34 cellular contexts compared by ENCODE assay signal in genomic region chr5:54446169-54446786, GRCh38. TPM values are rescaled to one million over a fixed set of nuclear protein-coding genes. Genes with fewer than 3 reads are reported as not detected.
DNase-seq lines count a peak whose midpoint lies in the region; ATAC-seq, FAIRE-seq and TF ChIP-seq lines count a peak whose summit lies in the region.
"Had no signal": no experiment of that assay in that cellular context is flagged by ENCODE, and none has a peak within 500 bp of the region (broad histone marks: within the 10 kb centered on the region; RNA-seq: fewer than 3 reads in every experiment).

No MANE protein-coding gene starts in this region.

- H3K27ac ChIP-seq in VCaP (peak overlapping the region; percentile 74), heart right ventricle (peak overlapping the region in 9 of 10 donors; percentile 19 to 80 (median 68)), psoas muscle (peak overlapping the region; percentile 53)
- H3K27ac ChIP-seq: breast epithelium, neutrophil, PC-9, right lobe of liver had no signal

- no peaks in the 10 kb centered on the region for H3K9me3 Mint-ChIP-seq in stimulated activated naive B cell treated with anti-CD40 and anti-IgM and Interleukin-4, amounts not matched to agents 10 μg/mL and 1 μg/mL and 100 μg/mL, for 72 hours
- H3K9me3 Mint-ChIP-seq: activated CD8-positive, alpha-beta T cell treated with anti-CD3 and anti-CD28 coated beads for 36 hours; activated naive CD4-positive, alpha-beta T cell treated with anti-CD3 and anti-CD28 coated beads, Interleukin-2, amount 50 U/mL, for 24 hours; CD4-positive, alpha-beta memory T cell; type B pancreatic cell had no signal

- peaks cover 5 to 9% of the 10 kb centered on the region in 2 donors for H3K27me3 Mint-ChIP-seq in stimulated activated naive B cell treated with anti-CD40 and anti-IgM and Interleukin-4, amounts not matched to agents 10 μg/mL and 1 μg/mL and 100 μg/mL, for 72 hours
- H3K27me3 Mint-ChIP-seq: activated CD4-positive, alpha-beta T cell treated with anti-CD3 and anti-CD28 coated beads for 36 hours; activated CD8-positive, alpha-beta T cell treated with anti-CD3 and anti-CD28 coated beads for 36 hours; activated naive CD4-positive, alpha-beta T cell treated with anti-CD3 and anti-CD28 coated beads, Interleukin-2, amount 50 U/mL, for 24 hours had no signal

- 23 to 50% methylated on average over 5 of the region's 5 CpGs for WGBS in heart right ventricle, 2 donors
- 26 to 28% (median 26%) methylated on average over 5 of the region's 5 CpGs for WGBS in psoas muscle, 3 donors

- no peak for TF ChIP-seq CTCF in AG10803 (conservative IDR thresholded peaks at IDR 0.05; ENCODE audit: low read length)
- no peak for TF ChIP-seq CTCF in VCaP (conservative IDR thresholded peaks at IDR 0.05)
- no peak for TF ChIP-seq CTCF in heart right ventricle (IDR thresholded peaks at IDR 0.05)
- TF ChIP-seq CTCF in psoas muscle (IDR thresholded peaks at IDR 0.05): no peak

- H3K27ac Mint-ChIP-seq in stimulated activated naive B cell treated with anti-CD40 and anti-IgM and Interleukin-4, amounts not matched to agents 10 μg/mL and 1 μg/mL and 100 μg/mL, for 72 hours: no peak overlapping the region
- H3K27ac Mint-ChIP-seq: activated CD4-positive, alpha-beta T cell treated with anti-CD3 and anti-CD28 coated beads for 36 hours; activated CD8-positive, alpha-beta T cell treated with anti-CD3 and anti-CD28 coated beads for 36 hours; activated naive CD4-positive, alpha-beta T cell treated with anti-CD3 and anti-CD28 coated beads, Interleukin-2, amount 50 U/mL, for 24 hours; CD4-positive, alpha-beta memory T cell; type B pancreatic cell had no signal

- H3K27me3 ChIP-seq in heart right ventricle: no peaks in the 10 kb centered on the region
- H3K27me3 ChIP-seq in psoas muscle (ENCODE audit: insufficient read depth in 3 of 3, low read length in 2 of 3): no peaks in the 10 kb centered on the region
- H3K27me3 ChIP-seq: breast epithelium, right lobe of liver had no signal

- H3K4me3 ChIP-seq in AG10803 (ENCODE audit: low read length) (no peak overlapping the region), heart right ventricle (peak overlapping the region in 1 of 10 donors; percentile 3), psoas muscle (no peak overlapping the region)
- H3K4me3 ChIP-seq: breast epithelium, PC-9, right lobe of liver had no signal

- no peak for FAIRE-seq in urothelium cell line (lab: Jason Lieb, UNC)
- FAIRE-seq: GM12891, H54 had no signal

- ATAC-seq in heart right ventricle (peak; percentile 86 to 98 (median 90)), psoas muscle (peak; percentile 61 to 79 (median 68)), HG03108 (IDR thresholded peaks at IDR 0.05; ENCODE audit: unreplicated experiment) (no peak), GM21381 (IDR thresholded peaks at IDR 0.05; ENCODE audit: unreplicated experiment) (no peak)
- ATAC-seq in stimulated activated naive B cell treated with anti-CD40 and anti-IgM and Interleukin-4, amounts not matched to agents 10 μg/mL and 1 μg/mL and 100 μg/mL, for 72 hours (replicated peaks): no peak
- ATAC-seq: activated CD4-positive, alpha-beta T cell treated with anti-CD3 and anti-CD28 coated beads for 36 hours; activated CD8-positive, alpha-beta T cell treated with anti-CD3 and anti-CD28 coated beads for 36 hours; right lobe of liver; SK-N-SH treated with all-trans-retinoic acid at 6 μM for 48 hours had no signal

- H3K4me3 Mint-ChIP-seq in stimulated activated naive B cell treated with anti-CD40 and anti-IgM and Interleukin-4, amounts not matched to agents 10 μg/mL and 1 μg/mL and 100 μg/mL, for 72 hours: no peak overlapping the region
- H3K4me3 Mint-ChIP-seq: activated CD4-positive, alpha-beta T cell treated with anti-CD3 and anti-CD28 coated beads for 36 hours; activated CD8-positive, alpha-beta T cell treated with anti-CD3 and anti-CD28 coated beads for 36 hours; activated naive CD4-positive, alpha-beta T cell treated with anti-CD3 and anti-CD28 coated beads, Interleukin-2, amount 50 U/mL, for 24 hours; CD4-positive, alpha-beta memory T cell; type B pancreatic cell had no signal

- peak; percentile 70 for DNase-seq in AG10803 (ENCODE audit: low read depth)
- DNase-seq in heart right ventricle: peak in 1 of 2 donors; percentile 42
- no peak for DNase-seq in psoas muscle
- DNase-seq in urothelium cell line (ENCODE audit: low spot score): no peak
- DNase-seq in stimulated activated naive B cell treated with anti-CD40 and anti-IgM and Interleukin-4, amounts not matched to agents 10 μg/mL and 1 μg/mL and 100 μg/mL, for 72 hours: no peak
- DNase-seq: activated CD4-positive, alpha-beta T cell treated with anti-CD3 and anti-CD28 coated beads for 36 hours; activated CD8-positive, alpha-beta memory T cell treated with anti-CD3 and anti-CD28 coated beads, Interleukin-2, amount 50 U/mL, for 48 hours; activated CD8-positive, alpha-beta T cell treated with anti-CD3 and anti-CD28 coated beads for 36 hours; AML-193; amniotic stem cell; CD4-positive, alpha-beta memory T cell; mesenchymal stem cell; NCI-H1092 treated with DMSO at 0.1 percent for 48 hours; NCI-H187; NCI-H2171; NCI-H524; NK-92 treated with Interleukin-12 subunit alpha and Interleukin-12 subunit beta, amount 100 ng/mL, for 24 hours; PC-9; right lobe of liver; stimulated activated CD4-positive, alpha-beta T cell treated with anti-CD3 and anti-CD28 coated beads, Interleukin-4, amount 100 ng/mL, for 24 hours had no signal

- H3K4me1 ChIP-seq in heart right ventricle (peaks cover 0 to 29% (median 14%) of the 10 kb centered on the region in 9 donors), psoas muscle (no peaks in the 10 kb centered on the region)
- H3K4me1 ChIP-seq: breast epithelium, right lobe of liver had no signal

- H3K36me3 ChIP-seq in heart right ventricle (no peaks in the 10 kb centered on the region), psoas muscle (ENCODE audit: insufficient read depth in 1 of 2, low read depth in 1 of 2) (no peaks in the 10 kb centered on the region)
- H3K36me3 ChIP-seq: breast epithelium, neutrophil, right lobe of liver had no signal

- H3K36me3 Mint-ChIP-seq in stimulated activated naive B cell treated with anti-CD40 and anti-IgM and Interleukin-4, amounts not matched to agents 10 μg/mL and 1 μg/mL and 100 μg/mL, for 72 hours: no peaks in the 10 kb centered on the region
- H3K36me3 Mint-ChIP-seq: activated naive CD4-positive, alpha-beta T cell treated with anti-CD3 and anti-CD28 coated beads, Interleukin-2, amount 50 U/mL, for 24 hours; CD4-positive, alpha-beta memory T cell; type B pancreatic cell had no signal

- intact Hi-C loops in heart right ventricle (cut with DNase I): loop anchor here in 2 of 10 donors (5.0 kb wide), 1 partner anchor 36 kb away; no protein-coding TSS in a partner anchor
- intact Hi-C loops in psoas muscle (cut with DNase I): loop anchor here in 1 of 2 donors (5.0 kb wide), 1 partner anchor 46 kb away; no protein-coding TSS in a partner anchor

- peaks cover 5 to 10% of the 10 kb centered on the region in 2 donors for H3K4me1 Mint-ChIP-seq in stimulated activated naive B cell treated with anti-CD40 and anti-IgM and Interleukin-4, amounts not matched to agents 10 μg/mL and 1 μg/mL and 100 μg/mL, for 72 hours
- H3K4me1 Mint-ChIP-seq: CD4-positive, alpha-beta memory T cell had no signal

- no peaks in the 10 kb centered on the region for H3K9me3 ChIP-seq in heart right ventricle
- no peaks in the 10 kb centered on the region for H3K9me3 ChIP-seq in psoas muscle
- H3K9me3 ChIP-seq: breast epithelium, neutrophil, right lobe of liver had no signal

RNA-seq across cellular contexts. Expression of gene HSPB3, which starts 9.2 kb away (rescaled TPM):
- 100 to 1,000 TPM; 202 to 670 (median 350) TPM for total RNA-seq in heart right ventricle
- 100 to 1,000 TPM; 167 to 482 TPM for polyA plus RNA-seq in heart right ventricle
- 100 to 1,000 TPM; 112 to 162 (median 151) TPM for total RNA-seq in psoas muscle
- polyA plus RNA-seq in psoas muscle: 100 to 1,000 TPM in 1 of 3 donors, 10 to 100 TPM in 2; 37.7 to 139 (median 97.0) TPM
- total RNA-seq: activated CD4-positive, alpha-beta T cell treated with anti-CD3 and anti-CD28 coated beads for 36 hours; activated CD8-positive, alpha-beta T cell treated with anti-CD3 and anti-CD28 coated beads for 36 hours; breast epithelium; CD4-positive, alpha-beta memory T cell; glomerular endothelial cell; HT1080; MCF 10A; PC-9; T-helper 2 cell treated with Interferon-gamma antibody and Interleukin-4, amounts not matched to agents 100 ng/mL and 5 ng/mL, for 36 hours had no signal
- polyA plus RNA-seq: CD4-positive, alpha-beta memory T cell had no signal

Comparison
In these comparisons a context has a peak if more than half of its experiments do, and no peak if none do; other contexts are left out.
1. ATAC-seq: peak in heart right ventricle (8 of 8) and psoas muscle (4 of 4); none in HG03108 (single experiment), GM21381 (single experiment) and stimulated activated naive B cell treated with anti-CD40 and anti-IgM and Interleukin-4, amounts not matched to agents 10 μg/mL and 1 μg/mL and 100 μg/mL, for 72 hours (0 of 2).
2. Peak in every context shown above with its lines, with median percentiles within 50 percentile points of each other: H3K27ac ChIP-seq.